Comparison of ENCODE assay signal across 1 cellular context in the genomic region with DNA sequence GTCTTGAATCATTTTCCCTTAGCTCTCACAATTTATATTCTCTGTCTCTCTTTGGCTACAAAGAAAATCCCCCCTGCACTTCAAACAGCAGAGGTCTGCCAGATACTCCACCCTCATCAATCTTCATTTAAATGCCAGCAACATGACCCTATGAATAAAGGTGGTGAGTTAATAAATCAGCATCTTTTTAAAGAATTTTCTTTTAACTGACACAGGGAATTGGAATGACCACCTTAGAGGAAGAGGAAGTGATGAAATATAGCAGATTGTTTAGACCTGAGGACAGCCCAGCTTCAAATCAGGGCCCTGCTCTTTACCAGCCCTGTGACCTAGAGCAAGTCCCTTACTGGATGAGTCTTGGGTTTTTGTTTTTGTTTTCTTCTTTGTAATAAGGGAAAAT.
TF ChIP-seq lines count a peak whose summit lies in the region.

No MANE protein-coding gene starts in this region.

TF ChIP-seq in H1, 55 proteins besides CTCF, POLR2A, EP300 and RAD21:
- no peak for TF ChIP-seq CREB1 (IDR thresholded peaks at IDR 0.05)
- no peak for TF ChIP-seq GTF2F1 (IDR thresholded peaks at IDR 0.05; ENCODE audit: borderline replicate concordance, low read depth, low read length)
- TF ChIP-seq SRF (IDR thresholded peaks at IDR 0.05; ENCODE audit: low read depth, low read length), result no peak
- TF ChIP-seq JUND (IDR thresholded peaks at IDR 0.05; ENCODE audit: low read length), result no peak
- no peak for TF ChIP-seq TCF12 (IDR thresholded peaks at IDR 0.05; ENCODE audit: low read depth, low read length)
